In the genomic region with DNA sequence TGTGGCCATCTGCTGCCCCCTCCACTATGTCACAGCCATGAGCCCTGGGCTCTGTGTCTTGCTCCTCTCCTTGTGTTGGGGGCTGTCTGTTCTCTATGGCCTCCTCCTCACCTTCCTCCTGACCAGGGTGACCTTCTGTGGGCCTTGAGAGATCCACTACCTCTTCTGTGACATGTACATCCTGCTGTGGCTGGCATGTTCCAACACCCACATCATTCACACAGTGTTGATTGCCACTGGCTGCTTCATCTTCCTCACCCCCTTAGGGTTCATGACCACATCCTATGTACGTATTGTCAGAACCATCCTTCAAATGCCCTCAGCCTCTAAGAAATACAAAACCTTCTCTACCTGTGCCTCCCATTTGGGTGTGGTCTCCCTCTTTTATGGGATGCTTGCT, we compare ENCODE assay signal across 7 cellular contexts. TPM values are rescaled to one million over a fixed set of nuclear protein-coding genes. Genes with fewer than 3 reads are reported as not detected.
"Had no signal": no experiment of that assay in that cellular context is flagged by ENCODE, and none has a peak within 500 bp of the region (broad histone marks: within the 10 kb centered on the region; RNA-seq: fewer than 3 reads in every experiment).

No MANE protein-coding gene starts in this region.

RNA-seq across cellular contexts. Expression of a gene that starts 33.6 kb away (rescaled TPM):
- total RNA-seq: GM23248, GM23338, H1, H4, H7, H9, HFFc6 had no signal
- polyA plus RNA-seq: GM23248, GM23338, H1 had no signal

RNA-seq across cellular contexts. Expression of a gene that starts 43.7 kb away (rescaled TPM):
- total RNA-seq: GM23248, GM23338, H1, H4, H7, H9, HFFc6 had no signal
- polyA plus RNA-seq: GM23248, GM23338, H1 had no signal

RNA-seq across cellular contexts. Expression of a gene that starts 57.1 kb away (rescaled TPM):
- total RNA-seq: GM23248, H1, H4, H7, H9, HFFc6 had no signal
- polyA plus RNA-seq: GM23248, H1 had no signal
